In genomic region chr7:117949232-117949631, GRCh38 we compare ENCODE assay signal across 16 cellular contexts.
DNase-seq lines count a peak whose midpoint lies in the region; ATAC-seq, FAIRE-seq and TF ChIP-seq lines count a peak whose summit lies in the region.
"Had no signal": no experiment of that assay in that cellular context is flagged by ENCODE, and none has a peak within 500 bp of the region (broad histone marks: within the 10 kb centered on the region; RNA-seq: fewer than 3 reads in every experiment).

No MANE protein-coding gene starts in this region.

- H3K27me3 Mint-ChIP-seq in glutamatergic neuron (ENCODE audit: unreplicated experiment) = no peaks in the 10 kb centered on the region
- no peaks in the 10 kb centered on the region for H3K27me3 Mint-ChIP-seq in activated naive CD8-positive, alpha-beta T cell treated with anti-CD3 and anti-CD28 coated beads for 36 hours
- H3K27me3 Mint-ChIP-seq: B cell had no signal

- no peaks in the 10 kb centered on the region for H3K36me3 ChIP-seq in BE2C

- 0 out of 2 replicates have a peak, but pooled peaks have one; percentile 2 for TF ChIP-seq CTCF in BE2C (IDR thresholded peaks at IDR 0.05; ENCODE audit: low read depth, low read length)
- TF ChIP-seq CTCF in fibroblast of mammary gland (conservative IDR thresholded peaks at IDR 0.05; ENCODE audit: control insufficient read depth, insufficient read depth, low read depth, low read length) = no peak
- no peak for TF ChIP-seq CTCF in glutamatergic neuron (IDR thresholded peaks at IDR 0.05; ENCODE audit: partially characterized antibody, unreplicated experiment)

- H3K4me1 Mint-ChIP-seq in glutamatergic neuron (ENCODE audit: low read depth, unreplicated experiment) = no peaks in the 10 kb centered on the region
- H3K4me1 Mint-ChIP-seq in activated naive CD8-positive, alpha-beta T cell treated with anti-CD3 and anti-CD28 coated beads for 36 hours = no peaks in the 10 kb centered on the region
- H3K4me1 Mint-ChIP-seq: activated naive CD4-positive, alpha-beta T cell treated with anti-CD3 and anti-CD28 coated beads, Interleukin-2, amount 50 U/mL, for 24 hours; B cell; naive B cell had no signal

- no peak overlapping the region for H3K27ac Mint-ChIP-seq in glutamatergic neuron (ENCODE audit: unreplicated experiment)
- H3K27ac Mint-ChIP-seq in activated naive CD8-positive, alpha-beta T cell treated with anti-CD3 and anti-CD28 coated beads for 36 hours = no peak overlapping the region
- H3K27ac Mint-ChIP-seq: activated naive CD4-positive, alpha-beta T cell treated with anti-CD3 and anti-CD28 coated beads, Interleukin-2, amount 50 U/mL, for 24 hours; B cell; naive B cell had no signal

- H3K36me3 Mint-ChIP-seq in glutamatergic neuron (ENCODE audit: unreplicated experiment) = no peaks in the 10 kb centered on the region
- no peaks in the 10 kb centered on the region for H3K36me3 Mint-ChIP-seq in activated naive CD8-positive, alpha-beta T cell treated with anti-CD3 and anti-CD28 coated beads for 36 hours
- H3K36me3 Mint-ChIP-seq: activated naive CD4-positive, alpha-beta T cell treated with anti-CD3 and anti-CD28 coated beads, Interleukin-2, amount 50 U/mL, for 24 hours; naive B cell had no signal

- no peaks in the 10 kb centered on the region for H3K4me1 ChIP-seq in BE2C

- FAIRE-seq in RCC 7860 (lab: Jason Lieb, UNC) = no peak
- FAIRE-seq: kidney had no signal

- H3K4me3 Mint-ChIP-seq in glutamatergic neuron (ENCODE audit: unreplicated experiment) = no peak overlapping the region
- no peak overlapping the region for H3K4me3 Mint-ChIP-seq in activated naive CD8-positive, alpha-beta T cell treated with anti-CD3 and anti-CD28 coated beads for 36 hours
- H3K4me3 Mint-ChIP-seq: activated naive CD4-positive, alpha-beta T cell treated with anti-CD3 and anti-CD28 coated beads, Interleukin-2, amount 50 U/mL, for 24 hours; B cell; naive B cell had no signal

- H3K27me3 ChIP-seq in BE2C = 0 out of 2 replicates have a peak, but pooled peaks cover 3% of the 10 kb centered on the region

- H3K4me3 ChIP-seq in BE2C (ENCODE audit: low read depth, low read length) (no peak overlapping the region), fibroblast of mammary gland (ENCODE audit: control insufficient read depth, low read depth, low read length) (no peak overlapping the region)

- peak; percentile 41 for ATAC-seq in GM18867 (IDR thresholded peaks at IDR 0.05; ENCODE audit: unreplicated experiment)
- no peak for ATAC-seq in GM18907 (IDR thresholded peaks at IDR 0.05; ENCODE audit: unreplicated experiment)

- no peaks in the 10 kb centered on the region for H3K9me3 ChIP-seq in BE2C

- H3K9me3 Mint-ChIP-seq in glutamatergic neuron (ENCODE audit: unreplicated experiment) = no peaks in the 10 kb centered on the region
- H3K9me3 Mint-ChIP-seq in activated naive CD8-positive, alpha-beta T cell treated with anti-CD3 and anti-CD28 coated beads for 36 hours = no peaks in the 10 kb centered on the region
- H3K9me3 Mint-ChIP-seq: activated naive CD4-positive, alpha-beta T cell treated with anti-CD3 and anti-CD28 coated beads, Interleukin-2, amount 50 U/mL, for 24 hours had no signal

- intact Hi-C loops in cardiac septum (cut with DNase I) = no loop called here

- DNase-seq in BE2C (no peak), RCC 7860 (ENCODE audit: low spot score) (peak; percentile 57), fibroblast of mammary gland (ENCODE audit: low read depth) (peak; percentile 6), glutamatergic neuron (no peak), cardiac septum (ENCODE audit: low spot score) (no peak)
- no peak for DNase-seq in activated naive CD8-positive, alpha-beta T cell treated with anti-CD3 and anti-CD28 coated beads for 36 hours
- DNase-seq: activated CD8-positive, alpha-beta memory T cell treated with anti-CD3 and anti-CD28 coated beads for 24 hours; cortex of kidney; kidney; naive B cell; NCI-H1092 treated with DMSO at 0.1 percent for 48 hours; stimulated activated CD4-positive, alpha-beta T cell treated with anti-CD3 and anti-CD28 coated beads, Interleukin-2, amount 100 ng/mL, for 24 hours had no signal

Comparison
In these comparisons a context has a peak if more than half of its experiments do, and no peak if none do; other contexts are left out.
1. DNase-seq: peak in RCC 7860 (single experiment) and fibroblast of mammary gland (single experiment); none in BE2C (single experiment), glutamatergic neuron (single experiment), cardiac septum (single experiment) and activated naive CD8-positive, alpha-beta T cell treated with anti-CD3 and anti-CD28 coated beads for 36 hours (single experiment).